In the genomic region with DNA sequence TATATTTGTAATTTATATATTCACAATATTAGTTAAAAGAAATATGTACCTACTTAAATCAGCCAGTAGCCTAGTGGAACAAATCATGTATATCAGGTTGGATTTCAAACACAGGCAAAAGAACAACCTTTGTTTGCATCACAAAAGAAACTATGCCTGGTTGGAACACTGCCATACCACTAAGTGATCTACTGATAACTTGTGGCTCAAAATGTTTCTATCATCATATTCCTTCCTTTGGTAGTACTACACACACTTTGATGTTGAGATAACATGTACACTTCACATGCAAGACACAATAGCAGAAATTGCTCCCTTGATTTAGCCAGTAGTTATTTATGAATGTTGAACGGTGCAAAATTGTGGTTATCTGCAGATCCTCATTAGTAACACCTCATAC, we compare ENCODE assay signal across 17 cellular contexts.
DNase-seq lines count a peak whose midpoint lies in the region; ATAC-seq, FAIRE-seq and TF ChIP-seq lines count a peak whose summit lies in the region.
"Had no signal": no experiment of that assay in that cellular context is flagged by ENCODE, and none has a peak within 500 bp of the region (broad histone marks: within the 10 kb centered on the region; RNA-seq: fewer than 3 reads in every experiment).

No MANE protein-coding gene starts in this region.

- TF ChIP-seq POLR2A in esophagus muscularis mucosa (IDR thresholded peaks at IDR 0.05; ENCODE audit: low read depth) (no peak), gastroesophageal sphincter (IDR thresholded peaks at IDR 0.05) (no peak)

- no peaks in the 10 kb centered on the region for H3K27me3 Mint-ChIP-seq in activated CD4-positive, alpha-beta memory T cell treated with anti-CD3 and anti-CD28 coated beads for 36 hours
- H3K27me3 Mint-ChIP-seq: activated CD8-positive, alpha-beta memory T cell treated with anti-CD3 and anti-CD28 coated beads, Interleukin-2, amount 10 ng/mL, durations not matched to agents 7 days and 5 days; activated naive CD4-positive, alpha-beta T cell treated with anti-CD3 and anti-CD28 coated beads, Interleukin-2, amount 50 U/mL, for 24 hours; naive thymus-derived CD4-positive, alpha-beta T cell had no signal

- FAIRE-seq in D721Med (lab: Jason Lieb, UNC) = peak; percentile 51

- H3K4me1 ChIP-seq in esophagus muscularis mucosa (no peaks in the 10 kb centered on the region), gastroesophageal sphincter (no peaks in the 10 kb centered on the region)
- H3K4me1 ChIP-seq: BLaER1 treated with 17β-estradiol and CSF1 and Interleukin-3, amounts not matched to agents 10 nM and 100 nM had no signal

- H3K4me3 ChIP-seq in cardiac fibroblast (replicated peaks in 1 of 2; ENCODE audit: low read depth in 2 of 2, low read length in 2 of 2) (no peak overlapping the region), esophagus muscularis mucosa (no peak overlapping the region), gastroesophageal sphincter (no peak overlapping the region)
- H3K4me3 ChIP-seq: BLaER1 treated with 17β-estradiol and CSF1 and Interleukin-3, amounts not matched to agents 10 nM and 100 nM had no signal

- H3K27ac ChIP-seq in esophagus muscularis mucosa (replicated peaks in 1 of 4) (no peak overlapping the region), gastroesophageal sphincter (no peak overlapping the region)
- H3K27ac ChIP-seq: BLaER1 treated with 17β-estradiol and CSF1 and Interleukin-3, amounts not matched to agents 10 nM and 100 nM had no signal

- H3K9me3 ChIP-seq in esophagus muscularis mucosa (no peaks in the 10 kb centered on the region), gastroesophageal sphincter (no peaks in the 10 kb centered on the region)
- H3K9me3 ChIP-seq: BLaER1 treated with 17β-estradiol and CSF1 and Interleukin-3, amounts not matched to agents 10 nM and 100 nM had no signal

- intact Hi-C loops in esophagus muscularis mucosa (cut with DNase I) = no loop called here
- intact Hi-C loops in activated CD4-positive, alpha-beta memory T cell treated with anti-CD3 and anti-CD28 coated beads for 36 hours (cut with micrococcal nuclease) = no loop called here

- WGBS in esophagus muscularis mucosa = 54% methylated on average over 1 of the region's 1 CpG
- 36 to 70% methylated on average over 1 of the region's 1 CpG for WGBS in gastroesophageal sphincter (ENCODE audit: low coverage in 1 of 2), 2 donors

- H3K4me3 Mint-ChIP-seq in activated CD4-positive, alpha-beta memory T cell treated with anti-CD3 and anti-CD28 coated beads for 36 hours = no peak overlapping the region
- H3K4me3 Mint-ChIP-seq: activated CD8-positive, alpha-beta memory T cell treated with anti-CD3 and anti-CD28 coated beads, Interleukin-2, amount 10 ng/mL, durations not matched to agents 7 days and 5 days; activated naive CD4-positive, alpha-beta T cell treated with anti-CD3 and anti-CD28 coated beads, Interleukin-2, amount 50 U/mL, for 24 hours; naive thymus-derived CD4-positive, alpha-beta T cell had no signal

- POLR2A ChIA-PET in activated CD4-positive, alpha-beta memory T cell treated with anti-CD3 and anti-CD28 coated beads for 36 hours (lab: Charles Lee) = no interaction called here

- no peaks in the 10 kb centered on the region for H3K36me3 Mint-ChIP-seq in activated CD4-positive, alpha-beta memory T cell treated with anti-CD3 and anti-CD28 coated beads for 36 hours
- H3K36me3 Mint-ChIP-seq: activated CD8-positive, alpha-beta memory T cell treated with anti-CD3 and anti-CD28 coated beads, Interleukin-2, amount 10 ng/mL, durations not matched to agents 7 days and 5 days; activated naive CD4-positive, alpha-beta T cell treated with anti-CD3 and anti-CD28 coated beads, Interleukin-2, amount 50 U/mL, for 24 hours; naive thymus-derived CD4-positive, alpha-beta T cell had no signal

- TF ChIP-seq CTCF in D721Med (IDR thresholded peaks at IDR 0.05; ENCODE audit: insufficient read depth, missing control alignments) = no peak
- TF ChIP-seq CTCF in cardiac fibroblast (IDR thresholded peaks at IDR 0.05; ENCODE audit: low read depth, low read length) = no peak
- no peak for TF ChIP-seq CTCF in esophagus muscularis mucosa (IDR thresholded peaks at IDR 0.05)
- no peak for TF ChIP-seq CTCF in gastroesophageal sphincter (IDR thresholded peaks at IDR 0.05)

- H3K4me1 Mint-ChIP-seq in activated CD4-positive, alpha-beta memory T cell treated with anti-CD3 and anti-CD28 coated beads for 36 hours (ENCODE audit: low read depth) = no peaks in the 10 kb centered on the region
- H3K4me1 Mint-ChIP-seq: activated CD8-positive, alpha-beta memory T cell treated with anti-CD3 and anti-CD28 coated beads, Interleukin-2, amount 10 ng/mL, durations not matched to agents 7 days and 5 days; activated naive CD4-positive, alpha-beta T cell treated with anti-CD3 and anti-CD28 coated beads, Interleukin-2, amount 50 U/mL, for 24 hours; naive thymus-derived CD4-positive, alpha-beta T cell had no signal

- no peak overlapping the region for H3K27ac Mint-ChIP-seq in activated CD4-positive, alpha-beta memory T cell treated with anti-CD3 and anti-CD28 coated beads for 36 hours
- H3K27ac Mint-ChIP-seq: activated CD8-positive, alpha-beta memory T cell treated with anti-CD3 and anti-CD28 coated beads, Interleukin-2, amount 10 ng/mL, durations not matched to agents 7 days and 5 days; activated naive CD4-positive, alpha-beta T cell treated with anti-CD3 and anti-CD28 coated beads, Interleukin-2, amount 50 U/mL, for 24 hours; naive thymus-derived CD4-positive, alpha-beta T cell had no signal

- H3K9me3 Mint-ChIP-seq in activated CD4-positive, alpha-beta memory T cell treated with anti-CD3 and anti-CD28 coated beads for 36 hours = no peaks in the 10 kb centered on the region
- H3K9me3 Mint-ChIP-seq: activated naive CD4-positive, alpha-beta T cell treated with anti-CD3 and anti-CD28 coated beads, Interleukin-2, amount 50 U/mL, for 24 hours had no signal

- ATAC-seq in gastroesophageal sphincter = no peak
- ATAC-seq: activated CD8-positive, alpha-beta memory T cell treated with anti-CD3 and anti-CD28 coated beads, Interleukin-2, amount 10 ng/mL, durations not matched to agents 7 days and 5 days; left colon; naive thymus-derived CD4-positive, alpha-beta T cell had no signal

- CTCF ChIA-PET in activated CD4-positive, alpha-beta memory T cell treated with anti-CD3 and anti-CD28 coated beads for 36 hours (lab: Charles Lee) = no interaction called here

- DNase-seq in D721Med (ENCODE audit: insufficient read length, low spot score) (no peak), HT1080 (ENCODE audit: low read depth) (peak; percentile 44), NCI-H510A (lab: John Stamatoyannopoulos, UW) (peak; percentile 3), cardiac fibroblast (ENCODE audit: low read depth in 2 of 2) (peak; percentile 28 to 36), esophagus muscularis mucosa (ENCODE audit: extremely low spot score) (no peak), HUDEP-2 (lab: John Stamatoyannopoulos, UW; ENCODE audit: unreplicated experiment in 76 of 76) (no peak)
- no peak for DNase-seq in activated CD4-positive, alpha-beta memory T cell treated with anti-CD3 and anti-CD28 coated beads for 36 hours
- DNase-seq: activated CD8-positive, alpha-beta memory T cell treated with anti-CD3 and anti-CD28 coated beads, Interleukin-2, amount 10 ng/mL, durations not matched to agents 7 days and 5 days; dermis blood vessel endothelial cell; left colon; MV-4-11; naive thymus-derived CD4-positive, alpha-beta T cell; substantia nigra; T1000 had no signal

- H3K36me3 ChIP-seq in esophagus muscularis mucosa (no peaks in the 10 kb centered on the region), gastroesophageal sphincter (no peaks in the 10 kb centered on the region)
- H3K36me3 ChIP-seq: BLaER1 treated with 17β-estradiol and CSF1 and Interleukin-3, amounts not matched to agents 10 nM and 100 nM had no signal

- TF ChIP-seq EP300 in esophagus muscularis mucosa (IDR thresholded peaks at IDR 0.05) = no peak
- TF ChIP-seq EP300 in gastroesophageal sphincter (IDR thresholded peaks at IDR 0.05) = no peak

- no peaks in the 10 kb centered on the region for H3K27me3 ChIP-seq in esophagus muscularis mucosa
- H3K27me3 ChIP-seq in gastroesophageal sphincter = no peaks in the 10 kb centered on the region
- H3K27me3 ChIP-seq: BLaER1 treated with 17β-estradiol and CSF1 and Interleukin-3, amounts not matched to agents 10 nM and 100 nM had no signal

Comparison
In these comparisons a context has a peak if more than half of its experiments do, and no peak if none do; other contexts are left out.
1. DNase-seq: peak in HT1080 (single experiment), NCI-H510A (single experiment) and cardiac fibroblast (2 of 2); none in D721Med (single experiment), esophagus muscularis mucosa (single experiment), activated CD4-positive, alpha-beta memory T cell treated with anti-CD3 and anti-CD28 coated beads for 36 hours (single experiment) and HUDEP-2 (0 of 76).